Comparison of ENCODE assay signal across 1 cellular context in genomic region chr17:47733414-47734288, GRCh38.
TF ChIP-seq lines count a peak whose summit lies in the region.

No MANE protein-coding gene starts in this region.

TF ChIP-seq in HepG2, 621 proteins besides CTCF, POLR2A, EP300 and RAD21 (continues in another document):
- TF ChIP-seq ZNF749 (CRISPR knock-in tag; IDR thresholded peaks at IDR 0.05; ENCODE audit: borderline replicate concordance) (0 out of 2 replicates have a peak, but pooled peaks have one; percentile 21), KDM2A (CRISPR knock-in tag; IDR thresholded peaks at IDR 0.05; ENCODE audit: borderline replicate concordance, low read depth) (peak; percentile 32), ZBED4 (CRISPR knock-in tag; IDR thresholded peaks at IDR 0.05; ENCODE audit: borderline replicate concordance) (0 out of 2 replicates have a peak, but pooled peaks have one; percentile 2), MTA1 (CRISPR knock-in tag; IDR thresholded peaks at IDR 0.05; ENCODE audit: borderline replicate concordance) (peak; percentile 17; the same call in 1 of the 2 replicates), ZNF891 (CRISPR knock-in tag; IDR thresholded peaks at IDR 0.05) (0 out of 2 replicates have a peak, but pooled peaks have one; percentile 57), ZNF777 (CRISPR knock-in tag; IDR thresholded peaks at IDR 0.05) (peak; percentile 92), SAFB2 (CRISPR knock-in tag; IDR thresholded peaks at IDR 0.05; ENCODE audit: borderline replicate concordance, low read depth) (peak; percentile 83; the same call in 1 of the 2 replicates), NFATC3 (CRISPR knock-in tag; IDR thresholded peaks at IDR 0.05) (no peak), ZNF513 (CRISPR knock-in tag; conservative IDR thresholded peaks at IDR 0.05) (no peak), GFI1 (CRISPR knock-in tag; IDR thresholded peaks at IDR 0.05; ENCODE audit: borderline replicate concordance) (no peak), EZH2 (conservative IDR thresholded peaks at IDR 0.05; ENCODE audit: low read depth, low read length) (peak; percentile 96), ZBTB40 (IDR thresholded peaks at IDR 0.05) (no peak), ZBTB40 (CRISPR knock-in tag; IDR thresholded peaks at IDR 0.05) (no peak), EED (CRISPR knock-in tag; IDR thresholded peaks at IDR 0.05) (no peak; the same call in 1 of the 2 replicates), ZC3H13 (CRISPR knock-in tag; IDR thresholded peaks at IDR 0.05) (0 out of 2 replicates have a peak, but pooled peaks have one; percentile 28), MAFG (CRISPR knock-in tag; IDR thresholded peaks at IDR 0.05) (no peak), DZIP1 (CRISPR knock-in tag; IDR thresholded peaks at IDR 0.05) (0 out of 2 replicates have a peak, but pooled peaks have one; percentile 20), RFXAP (CRISPR knock-in tag; IDR thresholded peaks at IDR 0.05; ENCODE audit: borderline replicate concordance) (0 out of 2 replicates have a peak, but pooled peaks have one; percentile 5), ZNF652 (CRISPR knock-in tag; IDR thresholded peaks at IDR 0.05; ENCODE audit: borderline replicate concordance, low read depth) (no peak), HMGXB4 (CRISPR knock-in tag; IDR thresholded peaks at IDR 0.05; ENCODE audit: borderline replicate concordance in 1 of 2, low read depth in 1 of 2) (0 out of 4 replicates have a peak, but pooled peaks of 1 of the 2 experiments have one; percentile 6), MTF2 (CRISPR knock-in tag; IDR thresholded peaks at IDR 0.05; ENCODE audit: borderline replicate concordance) (0 out of 2 replicates have a peak, but pooled peaks have one; percentile 23)
- TF ChIP-seq, protein P1, sequence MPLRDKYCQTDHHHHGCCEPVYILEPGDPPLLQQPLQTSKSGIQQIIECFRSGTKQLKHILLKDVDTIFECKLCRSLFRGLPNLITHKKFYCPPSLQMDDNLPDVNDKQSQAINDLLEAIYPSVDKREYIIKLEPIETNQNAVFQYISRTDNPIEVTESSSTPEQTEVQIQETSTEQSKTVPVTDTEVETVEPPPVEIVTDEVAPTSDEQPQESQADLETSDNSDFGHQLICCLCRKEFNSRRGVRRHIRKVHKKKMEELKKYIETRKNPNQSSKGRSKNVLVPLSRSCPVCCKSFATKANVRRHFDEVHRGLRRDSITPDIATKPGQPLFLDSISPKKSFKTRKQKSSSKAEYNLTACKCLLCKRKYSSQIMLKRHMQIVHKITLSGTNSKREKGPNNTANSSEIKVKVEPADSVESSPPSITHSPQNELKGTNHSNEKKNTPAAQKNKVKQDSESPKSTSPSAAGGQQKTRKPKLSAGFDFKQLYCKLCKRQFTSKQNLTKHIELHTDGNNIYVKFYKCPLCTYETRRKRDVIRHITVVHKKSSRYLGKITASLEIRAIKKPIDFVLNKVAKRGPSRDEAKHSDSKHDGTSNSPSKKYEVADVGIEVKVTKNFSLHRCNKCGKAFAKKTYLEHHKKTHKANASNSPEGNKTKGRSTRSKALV (CRISPR knock-in tag; IDR thresholded peaks at IDR 0.05): 0 out of 2 replicates have a peak, but pooled peaks have one; percentile 31
- TF ChIP-seq, protein P2, sequence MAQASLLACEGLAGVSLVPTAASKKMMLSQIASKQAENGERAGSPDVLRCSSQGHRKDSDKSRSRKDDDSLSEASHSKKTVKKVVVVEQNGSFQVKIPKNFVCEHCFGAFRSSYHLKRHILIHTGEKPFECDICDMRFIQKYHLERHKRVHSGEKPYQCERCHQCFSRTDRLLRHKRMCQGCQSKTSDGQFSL (CRISPR knock-in tag; IDR thresholded peaks at IDR 0.05): no peak
- TF ChIP-seq, protein P3, sequence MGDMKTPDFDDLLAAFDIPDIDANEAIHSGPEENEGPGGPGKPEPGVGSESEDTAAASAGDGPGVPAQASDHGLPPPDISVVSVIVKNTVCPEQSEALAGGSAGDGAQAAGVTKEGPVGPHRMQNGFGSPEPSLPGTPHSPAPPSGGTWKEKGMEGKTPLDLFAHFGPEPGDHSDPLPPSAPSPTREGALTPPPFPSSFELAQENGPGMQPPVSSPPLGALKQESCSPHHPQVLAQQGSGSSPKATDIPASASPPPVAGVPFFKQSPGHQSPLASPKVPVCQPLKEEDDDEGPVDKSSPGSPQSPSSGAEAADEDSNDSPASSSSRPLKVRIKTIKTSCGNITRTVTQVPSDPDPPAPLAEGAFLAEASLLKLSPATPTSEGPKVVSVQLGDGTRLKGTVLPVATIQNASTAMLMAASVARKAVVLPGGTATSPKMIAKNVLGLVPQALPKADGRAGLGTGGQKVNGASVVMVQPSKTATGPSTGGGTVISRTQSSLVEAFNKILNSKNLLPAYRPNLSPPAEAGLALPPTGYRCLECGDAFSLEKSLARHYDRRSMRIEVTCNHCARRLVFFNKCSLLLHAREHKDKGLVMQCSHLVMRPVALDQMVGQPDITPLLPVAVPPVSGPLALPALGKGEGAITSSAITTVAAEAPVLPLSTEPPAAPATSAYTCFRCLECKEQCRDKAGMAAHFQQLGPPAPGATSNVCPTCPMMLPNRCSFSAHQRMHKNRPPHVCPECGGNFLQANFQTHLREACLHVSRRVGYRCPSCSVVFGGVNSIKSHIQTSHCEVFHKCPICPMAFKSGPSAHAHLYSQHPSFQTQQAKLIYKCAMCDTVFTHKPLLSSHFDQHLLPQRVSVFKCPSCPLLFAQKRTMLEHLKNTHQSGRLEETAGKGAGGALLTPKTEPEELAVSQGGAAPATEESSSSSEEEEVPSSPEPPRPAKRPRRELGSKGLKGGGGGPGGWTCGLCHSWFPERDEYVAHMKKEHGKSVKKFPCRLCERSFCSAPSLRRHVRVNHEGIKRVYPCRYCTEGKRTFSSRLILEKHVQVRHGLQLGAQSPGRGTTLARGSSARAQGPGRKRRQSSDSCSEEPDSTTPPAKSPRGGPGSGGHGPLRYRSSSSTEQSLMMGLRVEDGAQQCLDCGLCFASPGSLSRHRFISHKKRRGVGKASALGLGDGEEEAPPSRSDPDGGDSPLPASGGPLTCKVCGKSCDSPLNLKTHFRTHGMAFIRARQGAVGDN (CRISPR knock-in tag; IDR thresholded peaks at IDR 0.05): peak; percentile 38; the same call in 1 of the 2 replicates
